Comparison of ENCODE assay signal across 20 cellular contexts in the genomic region with DNA sequence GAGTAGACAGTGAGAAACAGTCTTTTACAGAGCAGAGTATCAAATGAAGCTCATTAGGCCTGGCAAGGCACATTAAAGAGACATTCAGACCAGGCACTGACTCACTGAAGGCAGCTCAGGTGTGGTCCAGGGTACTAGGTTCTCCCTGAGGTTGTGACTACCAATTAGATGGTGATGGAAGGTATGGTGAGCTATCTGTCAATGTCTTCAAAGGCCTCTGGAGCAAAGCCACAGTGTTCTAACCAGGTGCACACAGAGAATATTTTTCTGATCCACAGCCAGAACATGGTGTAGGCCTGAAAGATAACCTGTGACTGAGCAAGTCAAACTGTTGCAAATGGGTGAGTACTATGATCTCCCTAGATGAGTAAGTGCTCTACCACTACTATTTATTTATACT. TPM values are rescaled to one million over a fixed set of nuclear protein-coding genes. Genes with fewer than 3 reads are reported as not detected.
DNase-seq lines count a peak whose midpoint lies in the region; ATAC-seq, FAIRE-seq and TF ChIP-seq lines count a peak whose summit lies in the region.
"Had no signal": no experiment of that assay in that cellular context is flagged by ENCODE, and none has a peak within 500 bp of the region (broad histone marks: within the 10 kb centered on the region; RNA-seq: fewer than 3 reads in every experiment).

No MANE protein-coding gene starts in this region.

- peak overlapping the region; percentile 44 for H3K27ac Mint-ChIP-seq in Calu3 (ENCODE audit: unreplicated experiment)

- FAIRE-seq in GM12878 (lab: Jason Lieb, UNC), result no peak
- FAIRE-seq: A549, D721Med, GM18507, H54 had no signal

- H3K4me3 Mint-ChIP-seq in Calu3 (ENCODE audit: low read depth, unreplicated experiment), result no peak overlapping the region
- H3K4me3 Mint-ChIP-seq: CD4-positive, alpha-beta memory T cell had no signal

- H3K4me1 ChIP-seq in DND-41 (ENCODE audit: insufficient read depth, low read length), result peaks cover 11% of the 10 kb centered on the region
- H3K4me1 ChIP-seq in GM12878 (ENCODE audit: control insufficient read depth, insufficient read depth, low read length), result peaks cover 4% of the 10 kb centered on the region
- H3K4me1 ChIP-seq: BE2C had no signal

- BruUV-seq in Calu3 (replicated peaks; lab: Mats Ljungman, UMichigan) (no TSS peak), GM12878 (replicated peaks; lab: Mats Ljungman, UMichigan) (no TSS peak)

- no peaks in the 10 kb centered on the region for H3K36me3 ChIP-seq in DND-41 (ENCODE audit: insufficient read depth, low read length)
- H3K36me3 ChIP-seq in GM12878 (ENCODE audit: control insufficient read depth in 2 of 2, insufficient read depth in 2 of 2, low read length in 1 of 2), result no peaks in the 10 kb centered on the region
- H3K36me3 ChIP-seq: BE2C had no signal

- peaks cover 40% of the 10 kb centered on the region for H3K4me1 Mint-ChIP-seq in Calu3 (ENCODE audit: low read depth, unreplicated experiment)

- H3K79me2 ChIP-seq in DND-41 (ENCODE audit: insufficient read depth, low read length), result no peaks in the 10 kb centered on the region
- no peaks in the 10 kb centered on the region for H3K79me2 ChIP-seq in GM12878 (ENCODE audit: control insufficient read depth, insufficient read depth, low read length)

- no peaks in the 10 kb centered on the region for H3K9me3 ChIP-seq in DND-41 (ENCODE audit: insufficient read depth, low read length, severe bottlenecking)
- H3K9me3 ChIP-seq in GM12878 (replicated peaks; ENCODE audit: control insufficient read depth, insufficient read depth, low read length), result no peaks in the 10 kb centered on the region
- H3K9me3 ChIP-seq: A549, BE2C had no signal

- ATAC-seq in DND-41 (ENCODE audit: insufficient read depth, low read depth) (0 out of 3 replicates have a peak, but pooled peaks have one; percentile 17), GM12878 (peak; percentile 29), GM19035 (IDR thresholded peaks at IDR 0.05; ENCODE audit: unreplicated experiment) (no peak), GM18868 (IDR thresholded peaks at IDR 0.05; ENCODE audit: unreplicated experiment) (no peak), GM19324 (IDR thresholded peaks at IDR 0.05; ENCODE audit: low FRiP score, unreplicated experiment) (no peak)
- ATAC-seq: HCT116 had no signal

- CTCF ChIA-PET in Calu3 (lab: Charles Lee) (interaction anchor here (1.0 kb wide), 1 partner anchor 199 kb away, joined by 3 read pairs; no protein-coding TSS in a partner anchor), GM12878 (lab: Yijun Ruan, JAX) (interaction anchor here (0.5 to 4.5 kb wide), 7 partner anchors 10 to 657 kb away, joined by 3 to 37 read pairs (median 3); no protein-coding TSS in a partner anchor)

- no peak for TF ChIP-seq POLR2A in GM12878 (IDR thresholded peaks at IDR 0.05; ENCODE audit: low read depth, low read length)

- H3K4me3 ChIP-seq in DND-41 (ENCODE audit: low read depth in 1 of 2, low read length in 2 of 2) (no peak overlapping the region), GM12878 (no peak overlapping the region)
- H3K4me3 ChIP-seq: A549 had no signal

- in situ Hi-C loops in GM12878 (cut with MboI), result loop anchor here (25.0 kb wide), 1 partner anchor 533 kb away; no protein-coding TSS in a partner anchor

- H4K20me1 ChIP-seq in DND-41 (ENCODE audit: insufficient read depth, low read length), result no peaks in the 10 kb centered on the region
- H4K20me1 ChIP-seq in GM12878 (ENCODE audit: control insufficient read depth, insufficient read depth), result no peaks in the 10 kb centered on the region

- TF ChIP-seq CTCF in Calu3 (IDR thresholded peaks at IDR 0.05; ENCODE audit: unreplicated experiment), result no peak
- TF ChIP-seq CTCF in DND-41 (IDR thresholded peaks at IDR 0.05; ENCODE audit: borderline replicate concordance, extremely low read depth, low read length, poor library complexity, severe bottlenecking), result no peak
- no peak for TF ChIP-seq CTCF in GM12878 (IDR thresholded peaks at IDR 0.05 in 2 of 3, conservative IDR thresholded peaks at IDR 0.05 in 1 of 3; ENCODE audit: control insufficient read depth in 2 of 3, extremely low read depth in 1 of 3, insufficient read depth in 1 of 3, low read depth in 3 of 3, low read length in 3 of 3)

- RAD21 ChIA-PET in GM12878 (lab: Charles Lee; ENCODE audit: unreplicated experiment), result interaction anchor here (1.0 to 1.2 kb wide), 2 partner anchors 11 to 655 kb away, joined by 3 read pairs; no protein-coding TSS in a partner anchor

- TF ChIP-seq RAD21 in GM12878 (IDR thresholded peaks at IDR 0.05; ENCODE audit: insufficient read depth, low read depth, low read length), result no peak

- no peak for TF ChIP-seq EP300 in GM12878 (IDR thresholded peaks at IDR 0.05; ENCODE audit: borderline replicate concordance in 1 of 2, control insufficient read depth in 1 of 2, low read depth in 2 of 2, low read length in 2 of 2)

- H3K27me3 ChIP-seq in DND-41 (ENCODE audit: insufficient read depth, low read length, poor library complexity) (no peaks in the 10 kb centered on the region), GM12878 (replicated peaks in 1 of 2; ENCODE audit: control insufficient read depth in 2 of 2, insufficient read depth in 2 of 2, low read length in 1 of 2) (no peaks in the 10 kb centered on the region)
- H3K27me3 ChIP-seq: BE2C had no signal

- H2AFZ ChIP-seq in DND-41 (ENCODE audit: low read depth, low read length) (no peak overlapping the region), GM12878 (ENCODE audit: control insufficient read depth, low read depth, low read length) (peak overlapping the region; percentile 34; the same call in 1 of the 2 replicates)

- no peak overlapping the region for H3K4me2 ChIP-seq in DND-41 (ENCODE audit: insufficient read depth, low read length)
- H3K4me2 ChIP-seq in GM12878 (ENCODE audit: control insufficient read depth, insufficient read depth), result no peak overlapping the region
- H3K4me2 ChIP-seq: A549 had no signal

- H3K27me3 Mint-ChIP-seq in Calu3 (ENCODE audit: unreplicated experiment), result no peaks in the 10 kb centered on the region
- H3K27me3 Mint-ChIP-seq: CD4-positive, alpha-beta memory T cell had no signal

- POLR2A ChIA-PET in GM12878 (lab: Charles Lee), result interaction anchor here (0.5 to 1.0 kb wide), 4 partner anchors 10 to 78 kb away, joined by 3 to 8 read pairs (median 4); no protein-coding TSS in a partner anchor

- intact Hi-C loops in Calu3 (cut with micrococcal nuclease; ENCODE audit: unreplicated experiment) (loop anchor here (10.0 kb wide), 1 partner anchor 146 kb away; no protein-coding TSS in a partner anchor), GM12878 (cut with micrococcal nuclease; ENCODE audit: unreplicated experiment) (no loop called here)

- no peak for DNase-seq in Calu3
- no peak for DNase-seq in DND-41
- no peak for DNase-seq in GM12878 (ENCODE audit: low read depth, low spot score)
- DNase-seq in kidney glomerular epithelial cell (lab: John Stamatoyannopoulos, UW), result peak; percentile 4
- DNase-seq: BE2C; CD4-positive, alpha-beta memory T cell; DMS153; IMR-90; KBM-7 had no signal

- H3K9ac ChIP-seq in DND-41 (ENCODE audit: low read depth, low read length) (no peak overlapping the region), GM12878 (ENCODE audit: control insufficient read depth, insufficient read depth, low read length) (no peak overlapping the region)

- H3K36me3 Mint-ChIP-seq in Calu3 (ENCODE audit: insufficient read depth, unreplicated experiment), result no peaks in the 10 kb centered on the region
- H3K36me3 Mint-ChIP-seq: CD4-positive, alpha-beta memory T cell had no signal

- H3K27ac ChIP-seq in DND-41 (ENCODE audit: low read length), result no peak overlapping the region
- no peak overlapping the region for H3K27ac ChIP-seq in GM12878 (ENCODE audit: control insufficient read depth, insufficient read depth)
- H3K27ac ChIP-seq: C4-2B had no signal

- SMC1A ChIA-PET in GM12878 (lab: Charles Lee; ENCODE audit: uncharacterized antibody, unreplicated experiment), result interaction anchor here (0.8 to 3.6 kb wide), 7 partner anchors 10 to 655 kb away, joined by 3 to 38 read pairs (median 4); no protein-coding TSS in a partner anchor

- H3K9me3 Mint-ChIP-seq in Calu3 (ENCODE audit: low read depth, unreplicated experiment), result no peaks in the 10 kb centered on the region
- H3K9me3 Mint-ChIP-seq: CD4-positive, alpha-beta memory T cell had no signal

TF ChIP-seq in GM12878, 131 proteins besides CTCF, POLR2A, EP300 and RAD21:
- no peak for TF ChIP-seq BACH1 (IDR thresholded peaks at IDR 0.05; ENCODE audit: borderline replicate concordance)
- TF ChIP-seq STAT1 (conservative IDR thresholded peaks at IDR 0.05), result no peak
- TF ChIP-seq ATF3 (IDR thresholded peaks at IDR 0.05; ENCODE audit: borderline replicate concordance, extremely low read depth, low read depth, low read length), result no peak
- TF ChIP-seq POLR2AphosphoS5 (IDR thresholded peaks at IDR 0.05; ENCODE audit: low read length), result no peak

RNA-seq across cellular contexts. Expression of gene EOMES, which starts 51.5 kb away (rescaled TPM):
- 0.61 and 0.73 TPM in 2 replicates for total RNA-seq in Calu3 (2022)
- 12.8 and 13.0 TPM in 2 replicates for total RNA-seq in GM12878 (2013; cell fraction: nucleolus; rRNA removed)
- total RNA-seq in GM12878 (2014; rRNA removed), result 5.3 and 5.5 TPM in 2 replicates
- total RNA-seq in GM12878 (2014; rRNA removed; fragmentation: Illumina TruSeq; extraction: Trizol), result 3.5 and 4.0 TPM in 2 replicates
- 5.5 and 6.1 TPM in 2 replicates for total RNA-seq in GM12878 (2021)
- not detected for polyA plus RNA-seq in GM12878 (2011; ENCODE audit: low read depth)
- 148 and 178 TPM in 2 replicates for polyA plus RNA-seq in GM12878 (2011; rRNA removed)
- 91.9 and 94.9 TPM in 2 replicates for polyA plus RNA-seq in GM12878 (2011; cell fraction: cytosol; rRNA removed)
- polyA plus RNA-seq in GM12878 (2011; cell fraction: nucleus; rRNA removed), result 127 and 131 TPM in 2 replicates
- 0.19 and 0.38 TPM in 2 replicates for polyA plus RNA-seq in GM12878 (2012)
- 6.6 TPM in 2 replicates for polyA plus RNA-seq in GM12878 (2014; fragmentation: Illumina TruSeq; extraction: Trizol)
- polyA plus RNA-seq in GM12878 (2014; fragmentation: Nextera tagmentation; extraction: Ambion mirVana), result 1 to 10 TPM; 1.5 to 2.8 TPM
- 5.0 and 5.3 TPM in 2 replicates for polyA plus RNA-seq in GM12878 (2014; rRNA removed)
- 1 to 10 TPM; 1.8 to 2.5 TPM for polyA plus RNA-seq in GM12878 (2016; fragmentation: Nextera tagmentation; extraction: Ambion mirVana)
- 105 and 117 TPM in 2 replicates for polyA minus RNA-seq in GM12878 (2011; rRNA and poly(A)+ RNA removed)
- 46.0 and 51.6 TPM in 2 replicates for polyA minus RNA-seq in GM12878 (2011; cell fraction: cytosol; rRNA and poly(A)+ RNA removed)
- 51.7 and 77.5 TPM in 2 replicates for polyA minus RNA-seq in GM12878 (2011; cell fraction: nucleus; rRNA and poly(A)+ RNA removed)
- total RNA-seq: HT-29, IMR-90 had no signal
- polyA plus RNA-seq: AG04450, IMR-90 had no signal

Comparison
In these comparisons a context has a peak if more than half of its experiments do, and no peak if none do; other contexts are left out.
1. ATAC-seq: peak in DND-41 (single experiment) and GM12878 (single experiment); none in GM19035 (single experiment), GM18868 (single experiment) and GM19324 (single experiment).